Comparison of ENCODE assay signal across 20 cellular contexts in genomic region chr6:69880570-69880969, GRCh38. TPM values are rescaled to one million over a fixed set of nuclear protein-coding genes. Genes with fewer than 3 reads are reported as not detected.
DNase-seq lines count a peak whose midpoint lies in the region; ATAC-seq lines count a peak whose summit lies in the region.
"Had no signal": no experiment of that assay in that cellular context is flagged by ENCODE, and none has a peak within 500 bp of the region (broad histone marks: within the 10 kb centered on the region; RNA-seq: fewer than 3 reads in every experiment).

No MANE protein-coding gene starts in this region.

- peak; percentile 62 to 69 for ATAC-seq in activated CD4-positive, CD25-positive, alpha-beta regulatory T cell treated with anti-CD3 and anti-CD28 coated beads, Interleukin-2, amount 50 U/mL, for 24 hours
- peak; percentile 27 for ATAC-seq in HG02610 (IDR thresholded peaks at IDR 0.05; ENCODE audit: unreplicated experiment)
- no peak for ATAC-seq in stimulated activated memory B cell treated with anti-CD40 and anti-IgM and Interleukin-4, amounts not matched to agents 10 μg/mL and 1 μg/mL and 100 μg/mL, for 72 hours
- ATAC-seq: activated CD8-positive, alpha-beta T cell treated with anti-CD3 and anti-CD28 coated beads, Interleukin-2, amount 10 ng/mL, durations not matched to agents 7 days and 5 days; left colon; SK-N-SH treated with all-trans-retinoic acid at 6 μM for 48 hours; upper lobe of right lung had no signal

- H3K27ac Mint-ChIP-seq in stimulated activated memory B cell treated with anti-CD40 and anti-IgM and Interleukin-4, amounts not matched to agents 10 μg/mL and 1 μg/mL and 100 μg/mL, for 72 hours: peak overlapping the region; percentile 95
- H3K27ac Mint-ChIP-seq: activated CD8-positive, alpha-beta T cell treated with anti-CD3 and anti-CD28 coated beads, Interleukin-2, amount 10 ng/mL, durations not matched to agents 7 days and 5 days had no signal

- no peaks in the 10 kb centered on the region for H3K9me3 Mint-ChIP-seq in stimulated activated memory B cell treated with anti-CD40 and anti-IgM and Interleukin-4, amounts not matched to agents 10 μg/mL and 1 μg/mL and 100 μg/mL, for 72 hours
- H3K9me3 Mint-ChIP-seq: central memory CD8-positive, alpha-beta T cell had no signal

- peaks cover 68% of the 10 kb centered on the region for H3K4me1 Mint-ChIP-seq in stimulated activated memory B cell treated with anti-CD40 and anti-IgM and Interleukin-4, amounts not matched to agents 10 μg/mL and 1 μg/mL and 100 μg/mL, for 72 hours
- H3K4me1 Mint-ChIP-seq: central memory CD8-positive, alpha-beta T cell had no signal

- peaks cover 10% of the 10 kb centered on the region for H3K36me3 Mint-ChIP-seq in stimulated activated memory B cell treated with anti-CD40 and anti-IgM and Interleukin-4, amounts not matched to agents 10 μg/mL and 1 μg/mL and 100 μg/mL, for 72 hours

- peak overlapping the region; percentile 79 for H3K4me3 Mint-ChIP-seq in stimulated activated memory B cell treated with anti-CD40 and anti-IgM and Interleukin-4, amounts not matched to agents 10 μg/mL and 1 μg/mL and 100 μg/mL, for 72 hours
- H3K4me3 Mint-ChIP-seq: activated CD8-positive, alpha-beta T cell treated with anti-CD3 and anti-CD28 coated beads, Interleukin-2, amount 10 ng/mL, durations not matched to agents 7 days and 5 days; central memory CD8-positive, alpha-beta T cell had no signal

- no peak for DNase-seq in activated CD4-positive, CD25-positive, alpha-beta regulatory T cell (lab: John Stamatoyannopoulos, UW)
- peak; percentile 46 for DNase-seq in HT1080 (ENCODE audit: low read depth)
- DNase-seq in AML-193 (lab: John Stamatoyannopoulos, UW): no peak
- no peak for DNase-seq in activated CD4-positive, alpha-beta T cell treated with anti-CD3 and anti-CD28 coated beads for 1 hour
- no peak for DNase-seq in C1 segment of cervical spinal cord (lab: John Stamatoyannopoulos, UW)
- DNase-seq: 8988T; activated CD8-positive, alpha-beta T cell treated with anti-CD3 and anti-CD28 coated beads, Interleukin-2, amount 10 ng/mL, durations not matched to agents 7 days and 5 days; H7; left colon; NCI-H146; NCI-H510A treated with DMSO at 0.1 percent for 48 hours; PC-9; stimulated activated CD4-positive, alpha-beta T cell treated with anti-CD3 and anti-CD28 coated beads, Interleukin-4, amount 100 ng/mL, for 1 hour; upper lobe of right lung had no signal

- H3K27me3 Mint-ChIP-seq in stimulated activated memory B cell treated with anti-CD40 and anti-IgM and Interleukin-4, amounts not matched to agents 10 μg/mL and 1 μg/mL and 100 μg/mL, for 72 hours: no peaks in the 10 kb centered on the region

RNA-seq across cellular contexts. Expression of gene COL19A1, which starts 14.2 kb away (rescaled TPM):
- 0.07 TPM in 1 of 2 replicates, not detected in the other for total RNA-seq in HT1080 (2014; rRNA removed; shearing (Covaris generic))
- polyA plus RNA-seq in HT1080 (2015; cell fraction: cytosol; rRNA removed): 0.21 TPM in 1 of 2 replicates, not detected in the other
- polyA plus RNA-seq in HT1080 (2015; cell fraction: nucleus; rRNA removed): 0.02 TPM in 1 of 2 replicates, not detected in the other
- total RNA-seq: activated CD8-positive, alpha-beta T cell treated with anti-CD3 and anti-CD28 coated beads, Interleukin-2, amount 10 ng/mL, durations not matched to agents 7 days and 5 days; H7; HT-29; PC-9; upper lobe of right lung had no signal
